30 cellular contexts compared by ENCODE assay signal in the genomic region with DNA sequence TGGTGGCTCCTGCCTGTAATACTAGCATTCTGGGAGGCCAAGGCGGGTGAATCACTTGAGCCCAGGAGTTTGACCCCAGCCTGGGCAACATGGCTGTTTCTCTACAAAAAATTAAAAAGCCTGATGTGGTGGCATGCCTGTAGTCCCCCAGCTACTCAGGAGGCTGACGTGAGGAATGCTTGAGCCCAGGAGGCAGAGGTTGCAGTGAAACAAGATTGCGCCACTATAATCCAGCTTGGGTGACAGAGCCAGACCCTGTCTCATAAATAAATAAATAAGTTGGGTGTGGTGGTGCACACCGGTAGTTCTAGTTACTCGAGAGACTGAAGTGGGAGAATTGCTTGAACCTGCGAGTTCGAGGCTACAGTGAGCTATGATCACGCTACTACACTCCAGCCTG.
A peak's percentile ranks its signal among the peaks of the same experiment; 100 is the strongest.
DNase-seq lines count a peak whose midpoint lies in the region; TF ChIP-seq lines count a peak whose summit lies in the region.
"Had no signal": no experiment of that assay in that cellular context is flagged by ENCODE, and none has a peak within 500 bp of the region (broad histone marks: within the 10 kb centered on the region; RNA-seq: fewer than 3 reads in every experiment).

No MANE protein-coding gene starts in this region.

- H3K4ac ChIP-seq in mesenchymal stem cell (ENCODE audit: low read depth in 1 of 2, low read length in 2 of 2) = no peak overlapping the region

- intact Hi-C loops in A673 (cut with micrococcal nuclease; ENCODE audit: unreplicated experiment) = no loop called here

- H4K8ac ChIP-seq in mesenchymal stem cell (ENCODE audit: low read length) = no peak overlapping the region

- H3K27me3 ChIP-seq in A673 (replicated peaks; ENCODE audit: insufficient read depth, low read depth, low read length, poor library complexity) = no peaks in the 10 kb centered on the region
- no peaks in the 10 kb centered on the region for H3K27me3 ChIP-seq in brain microvascular endothelial cell (replicated peaks)
- H3K27me3 ChIP-seq in mesenchymal stem cell (ENCODE audit: control insufficient read depth in 1 of 2, insufficient read depth in 1 of 2, low read length in 2 of 2) = no peaks in the 10 kb centered on the region
- no peaks in the 10 kb centered on the region for H3K27me3 ChIP-seq in BE2C
- H3K27me3 ChIP-seq: esophagus muscularis mucosa, gastrocnemius medialis, hepatocyte, transverse colon had no signal

- H2BK12ac ChIP-seq in mesenchymal stem cell (ENCODE audit: low read length in 2 of 2) = no peak overlapping the region

- in situ Hi-C loops in brain microvascular endothelial cell (cut with HindIII; ENCODE audit: low pct_ligation_motif_present, low sequenced_read_pairs) = no loop called here

- no peak overlapping the region for H3K14ac ChIP-seq in mesenchymal stem cell (ENCODE audit: low read length in 2 of 2)

- no peak overlapping the region for H2BK120ac ChIP-seq in mesenchymal stem cell (ENCODE audit: low read depth, low read length)

- H2BK15ac ChIP-seq in mesenchymal stem cell (ENCODE audit: low read depth, poor library complexity, severe bottlenecking) = no peak overlapping the region

- H3K9me3 ChIP-seq in A673 (ENCODE audit: low read depth, low read length, poor library complexity, severe bottlenecking) = no peaks in the 10 kb centered on the region
- no peaks in the 10 kb centered on the region for H3K9me3 ChIP-seq in mesenchymal stem cell (ENCODE audit: control insufficient read depth, low read length)
- H3K9me3 ChIP-seq in BE2C = no peaks in the 10 kb centered on the region
- H3K9me3 ChIP-seq: esophagus muscularis mucosa, gastrocnemius medialis, transverse colon had no signal

- CTCF ChIA-PET in A673 (lab: Charles Lee) = no interaction called here

- H3K4me3 ChIP-seq in A673 (ENCODE audit: low read depth, low read length, poor library complexity, severe bottlenecking) = no peak overlapping the region
- no peak overlapping the region for H3K4me3 ChIP-seq in NB4 (ENCODE audit: low read depth, low read length)
- no peak overlapping the region for H3K4me3 ChIP-seq in brain microvascular endothelial cell (ENCODE audit: low read depth, low read length)
- H3K4me3 ChIP-seq in mesenchymal stem cell (ENCODE audit: insufficient read depth in 1 of 2, low read depth in 1 of 2, low read length in 2 of 2) = no peak overlapping the region
- no peak overlapping the region for H3K4me3 ChIP-seq in BE2C (ENCODE audit: low read depth, low read length)
- H3K4me3 ChIP-seq: esophagus muscularis mucosa, gastrocnemius medialis, hepatocyte, lung, transverse colon had no signal

- H3K23ac ChIP-seq in mesenchymal stem cell (ENCODE audit: low read length in 2 of 2) = no peak overlapping the region

- no peak overlapping the region for H3K18ac ChIP-seq in mesenchymal stem cell (ENCODE audit: low read depth in 1 of 2, low read length in 2 of 2)

- TF ChIP-seq CTCF in A673 (conservative IDR thresholded peaks at IDR 0.05; ENCODE audit: low read depth, low read length) (no peak), NB4 (IDR thresholded peaks at IDR 0.05; ENCODE audit: low read depth, low read length) (no peak), brain microvascular endothelial cell (IDR thresholded peaks at IDR 0.05; ENCODE audit: low read depth, low read length, missing control alignments) (no peak), BE2C (IDR thresholded peaks at IDR 0.05; ENCODE audit: low read depth, low read length) (no peak)

- BruUV-seq in A673 (replicated peaks; lab: Mats Ljungman, UMichigan) = no TSS peak

- no peak overlapping the region for H3K4me2 ChIP-seq in mesenchymal stem cell (ENCODE audit: low read length, poor library complexity, severe bottlenecking)
- H3K4me2 ChIP-seq: hepatocyte had no signal

- 80% methylated on average over 8 of the region's 8 CpGs for WGBS in mesenchymal stem cell

- peaks cover 33% of the 10 kb centered on the region for H3K79me1 ChIP-seq in mesenchymal stem cell (replicated peaks; ENCODE audit: low read length, poor library complexity, severe bottlenecking)

- H2AFZ ChIP-seq in mesenchymal stem cell (ENCODE audit: low read depth, low read length) = no peak overlapping the region
- H2AFZ ChIP-seq: hepatocyte had no signal

- H2BK5ac ChIP-seq in mesenchymal stem cell (ENCODE audit: low read depth, low read length, poor library complexity, severe bottlenecking) = no peak overlapping the region

- H3K36me3 ChIP-seq in A673 (ENCODE audit: insufficient read depth, low read length, poor library complexity, severe bottlenecking) = no peaks in the 10 kb centered on the region
- peaks cover 5% of the 10 kb centered on the region for H3K36me3 ChIP-seq in brain microvascular endothelial cell (replicated peaks)
- peaks cover 21% of the 10 kb centered on the region in 2 experiments for H3K36me3 ChIP-seq in mesenchymal stem cell (ENCODE audit: control insufficient read depth in 1 of 2, insufficient read depth in 2 of 2, low read depth in 1 of 2, low read length in 2 of 2)
- H3K36me3 ChIP-seq in BE2C = no peaks in the 10 kb centered on the region; the same call in 1 of the 2 replicates
- H3K36me3 ChIP-seq: gastrocnemius medialis, transverse colon had no signal

- no peak overlapping the region for H3K9ac ChIP-seq in mesenchymal stem cell (ENCODE audit: low read length)

- H3K27ac ChIP-seq in A673 (ENCODE audit: low read depth, low read length, poor library complexity, severe bottlenecking) (peak overlapping the region; percentile 49), brain microvascular endothelial cell (no peak overlapping the region), mesenchymal stem cell (ENCODE audit: low read length, poor library complexity, severe bottlenecking) (no peak overlapping the region)
- H3K27ac ChIP-seq: esophagus muscularis mucosa, gastrocnemius medialis, WERI-Rb-1 had no signal

- POLR2A ChIA-PET in A673 (lab: Charles Lee; ENCODE audit: low non-redundant PET) = no interaction called here

- H4K91ac ChIP-seq in mesenchymal stem cell (ENCODE audit: low read length) = no peak overlapping the region

- DNase-seq in A673 (ENCODE audit: low spot score) (no peak), NB4 (ENCODE audit: low read depth) (peak; percentile 64), brain microvascular endothelial cell (peak; percentile 11), mesenchymal stem cell (peak; percentile 51), BE2C (no peak), NCI-H82 (lab: John Stamatoyannopoulos, UW) (no peak), epidermal melanocyte (ENCODE audit: insufficient read length, low spot score) (no peak)
- DNase-seq in stimulated activated CD4-positive, alpha-beta T cell treated with anti-CD3 and anti-CD28 coated beads, Interleukin-15, amount 100 ng/mL, for 24 hours = no peak
- DNase-seq: activated CD4-positive, alpha-beta T cell treated with anti-CD3 and anti-CD28 coated beads, Interleukin-2, amount 10 ng/mL, durations not matched to agents 7 days and 5 days; activated gamma-delta T cell treated with Interleukin-2 at 50 U/mL for 16 hours; activated naive CD8-positive, alpha-beta T cell treated with anti-CD3 and anti-CD28 coated beads, Interleukin-2, amount 50 U/mL, for 24 hours; activated T-cell treated with anti-CD3 and anti-CD28 coated beads, Interleukin-2, amount 50 U/mL, for 24 hours; caudate nucleus; CD4-positive, alpha-beta memory T cell; DND-41; effector memory CD8-positive, alpha-beta T cell; gastrocnemius medialis; KG1; NCI-H1417; NCI-H2029 treated with DMSO at 0.1 percent for 48 hours; NCI-H2227 treated with DMSO at 0.1 percent for 48 hours; NCI-H526 treated with DMSO at 0.1 percent for 48 hours; SIG-M5; SW 1271; T-helper 9 cell; transverse colon; WERI-Rb-1 had no signal

- TF ChIP-seq POLR2A in NB4 (IDR thresholded peaks at IDR 0.05; ENCODE audit: extremely low read depth, insufficient read length) = no peak

- H3K4me1 ChIP-seq in A673 (ENCODE audit: insufficient read depth, low read length, poor library complexity, severe bottlenecking) (peaks cover 4% of the 10 kb centered on the region), mesenchymal stem cell (ENCODE audit: control insufficient read depth, insufficient read depth, low read depth, low read length) (peaks cover 5% of the 10 kb centered on the region), BE2C (no peaks in the 10 kb centered on the region)

- no peak overlapping the region for H2AK5ac ChIP-seq in mesenchymal stem cell (ENCODE audit: low read length, severe bottlenecking)

Comparison
In these comparisons a context has a peak if more than half of its experiments do, and no peak if none do; other contexts are left out.
1. DNase-seq: peak in NB4 (single experiment), brain microvascular endothelial cell (single experiment) and mesenchymal stem cell (single experiment); none in A673 (single experiment), BE2C (single experiment), stimulated activated CD4-positive, alpha-beta T cell treated with anti-CD3 and anti-CD28 coated beads, Interleukin-15, amount 100 ng/mL, for 24 hours (single experiment), NCI-H82 (single experiment) and epidermal melanocyte (single experiment).